ENCODE assay signal across 29 cellular contexts in the genomic region with DNA sequence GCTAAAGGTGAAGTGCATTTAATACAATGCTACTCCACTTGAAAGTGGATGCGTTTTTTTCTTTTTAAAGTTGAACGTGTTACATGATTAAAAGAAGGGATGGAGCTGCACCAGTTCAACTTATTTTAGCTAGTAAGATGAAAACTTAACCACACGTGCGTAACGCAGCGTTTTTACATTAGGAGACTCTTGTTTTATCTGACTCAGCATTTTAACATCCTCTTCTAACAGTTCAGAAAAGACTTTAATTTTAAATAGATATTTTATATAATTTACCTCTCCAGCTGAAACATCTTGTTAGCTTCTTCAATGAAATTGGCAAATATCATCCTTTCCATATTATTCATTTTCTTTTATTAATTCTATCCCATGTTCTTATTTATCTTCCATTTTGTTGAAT.
"Had no signal": no experiment of that assay in that cellular context is flagged by ENCODE, and none has a peak within 500 bp of the region (broad histone marks: within the 10 kb centered on the region; RNA-seq: fewer than 3 reads in every experiment).

No MANE protein-coding gene starts in this region.

- ATAC-seq: heart right ventricle; left lobe of liver; lower lobe of right lung; natural killer cell; sciatic nerve; stimulated activated effector memory CD8-positive, alpha-beta T cell treated with anti-CD3 and anti-CD28 coated beads, Interleukin-12 subunit alpha, Interleukin-12 subunit beta, amount 100 ng/mL, for 72 hours; upper lobe of right lung had no signal

- H3K4me1 ChIP-seq: heart right ventricle, lower lobe of right lung, neural progenitor cell, right atrium auricular region, suprapubic skin, tibial artery, upper lobe of right lung had no signal

- H3K4me2 ChIP-seq: hepatocyte, neural progenitor cell had no signal

- H3K27ac ChIP-seq: heart right ventricle, hepatocyte, lower lobe of right lung, neural progenitor cell, neutrophil, ovary, right atrium auricular region, skin epidermis, suprapubic skin, thoracic aorta, tibial artery, upper lobe of right lung had no signal

- DNase-seq: heart right ventricle; islet precursor cell; lower lobe of right lung; mesendoderm; naive B cell; natural killer cell; nephron progenitor cell; occipital lobe; ovary; stimulated activated CD4-positive, alpha-beta T cell treated with anti-CD3 and anti-CD28 coated beads, Interleukin-12 subunit alpha, Interleukin-12 subunit beta, amount 100 ng/mL, for 4 hours; stimulated activated CD4-positive, alpha-beta T cell treated with anti-CD3 and anti-CD28 coated beads, Interleukin-4, amount 100 ng/mL, for 24 hours; stimulated activated naive CD4-positive, alpha-beta T cell; tibial artery; trophoblast cell; upper lobe of right lung had no signal

- H3K9ac ChIP-seq: neural progenitor cell had no signal

- H3K4me1 Mint-ChIP-seq: mesothelial cell of epicardium; naive B cell; natural killer cell; nephron progenitor cell; neural progenitor cell; stimulated activated effector memory CD8-positive, alpha-beta T cell treated with anti-CD3 and anti-CD28 coated beads, Interleukin-12 subunit alpha, Interleukin-12 subunit beta, amount 100 ng/mL, for 72 hours had no signal

- FAIRE-seq: urothelium cell line had no signal

- H3K4me3 Mint-ChIP-seq: mesothelial cell of epicardium; naive B cell; natural killer cell; nephron progenitor cell; neural progenitor cell; stimulated activated effector memory CD8-positive, alpha-beta T cell treated with anti-CD3 and anti-CD28 coated beads, Interleukin-12 subunit alpha, Interleukin-12 subunit beta, amount 100 ng/mL, for 72 hours; stimulated activated naive CD8-positive, alpha-beta T cell treated with anti-CD3 and anti-CD28 coated beads, Interleukin-15, Interleukin-2, amounts not matched to agents 100 ng/mL and 50 ng/mL, for 24 hours had no signal

- H3K27me3 Mint-ChIP-seq: naive B cell; progenitor cell of endocrine pancreas; stimulated activated naive CD8-positive, alpha-beta T cell treated with anti-CD3 and anti-CD28 coated beads, Interleukin-15, Interleukin-2, amounts not matched to agents 100 ng/mL and 50 ng/mL, for 24 hours had no signal

- H3K36me3 ChIP-seq: lower lobe of right lung, ovary, right atrium auricular region, suprapubic skin, thoracic aorta, tibial artery, upper lobe of right lung had no signal

- H3K36me3 Mint-ChIP-seq: natural killer cell had no signal

- H3K27me3 ChIP-seq: heart right ventricle, hepatocyte, neural progenitor cell, neutrophil, ovary, right atrium auricular region, suprapubic skin, tibial artery, upper lobe of right lung had no signal

- H3K9me3 ChIP-seq: heart right ventricle, lower lobe of right lung, neutrophil, ovary, right atrium auricular region, suprapubic skin, thoracic aorta, tibial artery, upper lobe of right lung had no signal

- H3K27ac Mint-ChIP-seq: mesothelial cell of epicardium; naive B cell; natural killer cell; nephron progenitor cell; neural progenitor cell; progenitor cell of endocrine pancreas; stimulated activated effector memory CD8-positive, alpha-beta T cell treated with anti-CD3 and anti-CD28 coated beads, Interleukin-12 subunit alpha, Interleukin-12 subunit beta, amount 100 ng/mL, for 72 hours; stimulated activated naive CD8-positive, alpha-beta T cell treated with anti-CD3 and anti-CD28 coated beads, Interleukin-15, Interleukin-2, amounts not matched to agents 100 ng/mL and 50 ng/mL, for 24 hours had no signal

- H3K79me2 ChIP-seq: hepatocyte had no signal

- H2AFZ ChIP-seq: hepatocyte, neural progenitor cell had no signal

- H3K9me3 Mint-ChIP-seq: mesothelial cell of epicardium; natural killer cell; nephron progenitor cell; neural progenitor cell; stimulated activated effector memory CD8-positive, alpha-beta T cell treated with anti-CD3 and anti-CD28 coated beads, Interleukin-12 subunit alpha, Interleukin-12 subunit beta, amount 100 ng/mL, for 72 hours; stimulated activated naive CD8-positive, alpha-beta T cell treated with anti-CD3 and anti-CD28 coated beads, Interleukin-15, Interleukin-2, amounts not matched to agents 100 ng/mL and 50 ng/mL, for 24 hours had no signal

- H3K4me3 ChIP-seq: heart right ventricle, hepatocyte, lower lobe of right lung, neural progenitor cell, ovary, right atrium auricular region, skin epidermis, suprapubic skin, thoracic aorta, tibial artery, upper lobe of right lung had no signal
